ENCODE assay signal across 1 cellular context in the genomic region with DNA sequence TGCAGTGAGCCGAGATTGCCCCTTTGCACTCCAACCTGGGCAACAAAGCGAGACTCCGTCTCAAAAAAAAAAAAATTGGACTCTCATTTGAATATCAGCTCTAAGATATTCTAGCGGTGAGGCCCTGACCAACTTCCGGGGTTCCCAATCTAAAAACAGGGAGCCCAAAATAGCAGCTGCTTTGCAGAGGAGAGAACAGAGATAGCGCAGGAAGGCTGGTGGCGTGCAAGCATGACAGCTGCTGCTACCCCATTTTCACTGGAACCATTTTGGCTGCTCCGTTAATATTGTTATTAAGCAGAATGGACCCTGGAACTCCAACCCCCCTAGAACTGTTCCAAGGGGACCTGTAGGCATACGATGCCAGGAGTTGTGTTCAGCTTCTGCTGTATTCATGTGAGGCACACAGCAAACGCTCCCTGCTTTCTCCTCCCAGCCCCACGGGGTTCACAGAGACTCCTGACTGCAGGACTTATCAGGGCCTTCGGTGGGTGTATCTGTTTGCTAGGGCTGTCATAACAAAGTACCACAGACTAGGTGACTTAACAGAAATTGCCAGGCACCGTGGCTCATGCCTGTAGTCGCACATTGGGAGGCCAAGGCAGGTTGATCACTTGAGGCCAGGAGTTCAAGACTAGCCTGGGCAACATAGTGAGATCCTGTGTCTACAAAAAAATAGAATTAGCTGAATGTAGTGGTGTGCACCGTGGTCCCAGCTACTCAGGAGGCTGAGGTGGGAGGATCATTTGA.
TF ChIP-seq lines count a peak whose summit lies in the region.

No MANE protein-coding gene starts in this region.

TF ChIP-seq in HEK293, 187 proteins besides CTCF, POLR2A, EP300 and RAD21:
- TF ChIP-seq, protein P1, sequence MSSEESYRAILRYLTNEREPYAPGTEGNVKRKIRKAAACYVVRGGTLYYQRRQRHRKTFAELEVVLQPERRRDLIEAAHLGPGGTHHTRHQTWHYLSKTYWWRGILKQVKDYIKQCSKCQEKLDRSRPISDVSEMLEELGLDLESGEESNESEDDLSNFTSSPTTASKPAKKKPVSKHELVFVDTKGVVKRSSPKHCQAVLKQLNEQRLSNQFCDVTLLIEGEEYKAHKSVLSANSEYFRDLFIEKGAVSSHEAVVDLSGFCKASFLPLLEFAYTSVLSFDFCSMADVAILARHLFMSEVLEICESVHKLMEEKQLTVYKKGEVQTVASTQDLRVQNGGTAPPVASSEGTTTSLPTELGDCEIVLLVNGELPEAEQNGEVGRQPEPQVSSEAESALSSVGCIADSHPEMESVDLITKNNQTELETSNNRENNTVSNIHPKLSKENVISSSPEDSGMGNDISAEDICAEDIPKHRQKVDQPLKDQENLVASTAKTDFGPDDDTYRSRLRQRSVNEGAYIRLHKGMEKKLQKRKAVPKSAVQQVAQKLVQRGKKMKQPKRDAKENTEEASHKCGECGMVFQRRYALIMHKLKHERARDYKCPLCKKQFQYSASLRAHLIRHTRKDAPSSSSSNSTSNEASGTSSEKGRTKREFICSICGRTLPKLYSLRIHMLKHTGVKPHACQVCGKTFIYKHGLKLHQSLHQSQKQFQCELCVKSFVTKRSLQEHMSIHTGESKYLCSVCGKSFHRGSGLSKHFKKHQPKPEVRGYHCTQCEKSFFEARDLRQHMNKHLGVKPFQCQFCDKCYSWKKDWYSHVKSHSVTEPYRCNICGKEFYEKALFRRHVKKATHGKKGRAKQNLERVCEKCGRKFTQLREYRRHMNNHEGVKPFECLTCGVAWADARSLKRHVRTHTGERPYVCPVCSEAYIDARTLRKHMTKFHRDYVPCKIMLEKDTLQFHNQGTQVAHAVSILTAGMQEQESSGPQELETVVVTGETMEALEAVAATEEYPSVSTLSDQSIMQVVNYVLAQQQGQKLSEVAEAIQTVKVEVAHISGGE (tag by site-specific recombination; conservative IDR thresholded peaks at IDR 0.05; ENCODE audit: low read depth), result no peak
- TF ChIP-seq, protein P2, sequence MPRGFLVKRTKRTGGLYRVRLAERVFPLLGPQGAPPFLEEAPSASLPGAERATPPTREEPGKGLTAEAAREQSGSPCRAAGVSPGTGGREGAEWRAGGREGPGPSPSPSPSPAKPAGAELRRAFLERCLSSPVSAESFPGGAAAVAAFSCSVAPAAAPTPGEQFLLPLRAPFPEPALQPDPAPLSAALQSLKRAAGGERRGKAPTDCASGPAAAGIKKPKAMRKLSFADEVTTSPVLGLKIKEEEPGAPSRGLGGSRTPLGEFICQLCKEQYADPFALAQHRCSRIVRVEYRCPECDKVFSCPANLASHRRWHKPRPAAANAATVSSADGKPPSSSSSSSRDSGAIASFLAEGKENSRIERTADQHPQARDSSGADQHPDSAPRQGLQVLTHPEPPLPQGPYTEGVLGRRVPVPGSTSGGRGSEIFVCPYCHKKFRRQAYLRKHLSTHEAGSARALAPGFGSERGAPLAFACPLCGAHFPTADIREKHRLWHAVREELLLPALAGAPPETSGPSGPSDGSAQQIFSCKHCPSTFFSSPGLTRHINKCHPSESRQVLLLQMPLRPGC (tag by site-specific recombination; IDR thresholded peaks at IDR 0.05), result no peak
- TF ChIP-seq ZNF610 (tag by site-specific recombination; IDR thresholded peaks at IDR 0.05; ENCODE audit: borderline replicate concordance) (no peak), ZNF138 (tag by site-specific recombination; IDR thresholded peaks at IDR 0.05; ENCODE audit: borderline replicate concordance) (no peak), ZNF157 (tag by site-specific recombination; IDR thresholded peaks at IDR 0.05) (no peak), ZNF350 (tag by site-specific recombination; IDR thresholded peaks at IDR 0.05) (no peak), ZNF112 (tag by site-specific recombination; IDR thresholded peaks at IDR 0.05) (no peak), ZNF239 (tag by site-specific recombination; IDR thresholded peaks at IDR 0.05) (peak; percentile 100), ZNF311 (tag by site-specific recombination; IDR thresholded peaks at IDR 0.05; ENCODE audit: borderline replicate concordance) (no peak), ZNF121 (tag by site-specific recombination; IDR thresholded peaks at IDR 0.05) (peak; percentile 88)
- TF ChIP-seq, protein P3, sequence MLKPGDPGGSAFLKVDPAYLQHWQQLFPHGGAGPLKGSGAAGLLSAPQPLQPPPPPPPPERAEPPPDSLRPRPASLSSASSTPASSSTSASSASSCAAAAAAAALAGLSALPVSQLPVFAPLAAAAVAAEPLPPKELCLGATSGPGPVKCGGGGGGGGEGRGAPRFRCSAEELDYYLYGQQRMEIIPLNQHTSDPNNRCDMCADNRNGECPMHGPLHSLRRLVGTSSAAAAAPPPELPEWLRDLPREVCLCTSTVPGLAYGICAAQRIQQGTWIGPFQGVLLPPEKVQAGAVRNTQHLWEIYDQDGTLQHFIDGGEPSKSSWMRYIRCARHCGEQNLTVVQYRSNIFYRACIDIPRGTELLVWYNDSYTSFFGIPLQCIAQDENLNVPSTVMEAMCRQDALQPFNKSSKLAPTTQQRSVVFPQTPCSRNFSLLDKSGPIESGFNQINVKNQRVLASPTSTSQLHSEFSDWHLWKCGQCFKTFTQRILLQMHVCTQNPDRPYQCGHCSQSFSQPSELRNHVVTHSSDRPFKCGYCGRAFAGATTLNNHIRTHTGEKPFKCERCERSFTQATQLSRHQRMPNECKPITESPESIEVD (tag by site-specific recombination; IDR thresholded peaks at IDR 0.05), result no peak
